Comparison of ENCODE assay signal across 16 cellular contexts in genomic region chr3:56342475-56342874, GRCh38.
"Had no signal": no experiment of that assay in that cellular context is flagged by ENCODE, and none has a peak within 500 bp of the region (broad histone marks: within the 10 kb centered on the region; RNA-seq: fewer than 3 reads in every experiment).

No MANE protein-coding gene starts in this region.

- ATAC-seq: esophagus mucosa; natural killer cell treated with Interleukin-12 subunit alpha and Interleukin-12 subunit beta and Interleukin-15 and Interleukin-18, amount 100 ng/mL, for 72 hours; stimulated activated memory B cell treated with anti-CD40 and anti-IgM and Interleukin-4, amounts not matched to agents 10 μg/mL and 1 μg/mL and 100 μg/mL, for 72 hours had no signal

- FAIRE-seq: colon, frontal cortex, urothelium cell line had no signal

- DNase-seq: activated gamma-delta T cell treated with Interleukin-2 at 50 U/mL for 16 hours; activated T-cell treated with anti-CD3 and anti-CD28 coated beads, Interleukin-2, amount 50 U/mL, for 1 hour; aorta; central memory CD4-positive, alpha-beta T cell; effector memory CD4-positive, alpha-beta T cell; hippocampal formation; retina; sigmoid colon; stimulated activated CD4-positive, alpha-beta T cell treated with anti-CD3 and anti-CD28 coated beads, Interleukin-15, amount 100 ng/mL, for 24 hours; stomach had no signal
